6 cellular contexts compared by ENCODE assay signal in the genomic region with DNA sequence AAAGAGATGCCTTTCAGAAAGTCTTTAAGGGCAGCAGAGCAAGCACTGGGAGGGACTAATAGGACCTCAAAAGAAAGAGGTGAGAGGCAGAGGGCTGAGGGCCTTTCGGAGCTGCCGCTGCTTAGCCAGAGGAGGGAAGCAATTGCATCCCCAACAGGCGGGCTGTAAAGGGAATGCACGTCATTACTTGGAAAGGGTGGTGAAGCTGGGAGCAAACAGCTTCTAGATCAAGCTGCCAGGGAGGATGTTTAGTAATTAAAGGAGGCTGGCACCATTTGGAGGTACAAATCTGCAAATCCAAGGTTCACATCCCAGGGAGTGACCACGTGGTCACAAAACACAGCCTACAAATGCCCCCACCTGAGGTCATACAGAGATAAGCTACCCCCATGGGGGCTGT.
"Had no signal": no experiment of that assay in that cellular context is flagged by ENCODE, and none has a peak within 500 bp of the region (broad histone marks: within the 10 kb centered on the region; RNA-seq: fewer than 3 reads in every experiment).

No MANE protein-coding gene starts in this region.

- H2AFZ ChIP-seq: GM23338 had no signal

- H3K27ac ChIP-seq: HL-60 had no signal

- DNase-seq: H9, HCEC 1CT, KBM-7 had no signal

- ATAC-seq: HepG2 had no signal

- H3K4me3 ChIP-seq: GM23338 had no signal

- H3K4me2 ChIP-seq: GM23338 had no signal
